ENCODE assay signal across 16 cellular contexts in the genomic region with DNA sequence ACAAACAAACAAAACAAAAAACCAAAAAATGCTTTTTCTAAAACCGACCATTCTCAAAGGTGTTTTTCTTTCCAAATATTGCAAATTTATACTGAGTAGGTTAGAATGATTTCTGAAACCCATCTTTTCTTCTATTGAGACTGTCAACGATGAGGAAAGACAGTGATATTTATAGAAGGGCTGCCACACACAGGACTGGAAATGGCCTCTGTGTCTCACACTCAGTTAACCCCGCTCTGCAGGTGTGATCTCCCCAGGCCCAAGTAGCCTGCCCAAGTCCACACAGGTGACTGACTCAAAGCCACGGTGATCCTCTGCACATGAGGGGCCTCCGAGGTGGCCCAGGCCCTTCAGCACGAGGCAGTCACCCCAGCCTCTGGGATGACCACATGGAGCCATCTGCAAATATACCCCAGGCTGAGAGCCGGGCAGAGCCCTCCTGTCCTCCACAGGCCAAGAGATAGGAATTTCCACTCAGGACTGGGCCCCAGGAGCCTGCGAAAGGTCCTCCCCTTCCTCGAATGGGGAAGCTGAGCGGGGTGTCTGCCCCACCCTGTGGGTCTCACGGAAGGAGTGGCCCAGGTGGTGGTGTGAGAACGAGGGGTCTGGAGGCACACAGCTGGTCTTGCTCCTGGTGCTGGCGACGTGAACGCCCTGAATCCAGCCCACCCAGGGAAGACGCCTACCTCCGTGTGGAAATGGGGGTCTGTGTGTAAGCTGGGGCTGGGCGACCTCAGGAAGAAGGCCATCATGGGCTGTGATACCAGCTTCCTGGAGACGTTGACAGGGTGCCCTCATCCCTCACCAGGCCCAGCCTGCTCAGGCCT. TPM values are rescaled to one million over a fixed set of nuclear protein-coding genes. Genes with fewer than 3 reads are reported as not detected.
DNase-seq lines count a peak whose midpoint lies in the region; ATAC-seq and TF ChIP-seq lines count a peak whose summit lies in the region.
"Had no signal": no experiment of that assay in that cellular context is flagged by ENCODE, and none has a peak within 500 bp of the region (broad histone marks: within the 10 kb centered on the region; RNA-seq: fewer than 3 reads in every experiment).

No MANE protein-coding gene starts in this region.

- DNase-seq in Right ventricle myocardium superior (peak; percentile 26), cardiac septum (ENCODE audit: low spot score) (no peak), heart left ventricle (peak in 2 of 5 donors; percentile 14 to 56), neural crest cell (ENCODE audit: low read depth, low spot score) (no peak), head of caudate nucleus (no peak), KBM-7 (no peak), T-helper 17 cell (no peak), HUDEP-2 (lab: John Stamatoyannopoulos, UW; ENCODE audit: unreplicated experiment in 76 of 76) (no peak)
- DNase-seq: C1 segment of cervical spinal cord, NCI-H1105 treated with DMSO at 0.1 percent for 48 hours, NCI-H1694, NCI-H2081 treated with DMSO at 0.1 percent for 48 hours, SHP77 treated with DMSO at 0.1 percent for 48 hours had no signal

- in situ Hi-C loops in KBM-7 (cut with MboI; ENCODE audit: low pct_unique_long_range_greater_than_20kb, low sequenced_read_pairs): loop anchor here (25.0 kb wide), 1 partner anchor 302 kb away; a partner anchor contains a TSS

- H3K4me1 ChIP-seq in heart left ventricle: peaks cover 0 to 13% (median 1%) of the 10 kb centered on the region in 12 donors

- H3K27ac Mint-ChIP-seq in neural crest cell (ENCODE audit: unreplicated experiment): peak overlapping the region; percentile 88
- no peak overlapping the region for H3K27ac Mint-ChIP-seq in T-helper 17 cell
- H3K27ac Mint-ChIP-seq: GM23338 had no signal

- 74 to 80% (median 76%) methylated on average over 17 to 19 of the region's 19 CpGs for WGBS in heart left ventricle, 4 donors

- H3K36me3 ChIP-seq in heart left ventricle: no peaks in the 10 kb centered on the region

- H3K27me3 Mint-ChIP-seq in neural crest cell (ENCODE audit: low read depth): peaks cover 3% of the 10 kb centered on the region
- peaks cover 37% of the 10 kb centered on the region for H3K27me3 Mint-ChIP-seq in T-helper 17 cell

- H3K36me3 Mint-ChIP-seq in neural crest cell (ENCODE audit: low read depth) (peaks cover 4% of the 10 kb centered on the region), T-helper 17 cell (ENCODE audit: low read depth) (peaks cover 6% of the 10 kb centered on the region)

- no peak for TF ChIP-seq POLR2A in heart left ventricle (IDR thresholded peaks at IDR 0.05)

- intact Hi-C loops in Right ventricle myocardium superior (cut with DNase I): no loop called here
- intact Hi-C loops in cardiac septum (cut with DNase I): loop anchor here (5.0 kb wide), 1 partner anchor 42 kb away; no protein-coding TSS in a partner anchor
- intact Hi-C loops in heart left ventricle (cut with DNase I): loop anchor here in 5 of 10 donors (2.0 to 10.0 kb wide), 8 partner anchors 43 to 559 kb away; no protein-coding TSS in a partner anchor
- intact Hi-C loops in head of caudate nucleus (cut with DNase I): loop anchor here (10.0 kb wide), 1 partner anchor 299 kb away; no protein-coding TSS in a partner anchor

- H3K4me1 Mint-ChIP-seq in neural crest cell (peaks cover 48% of the 10 kb centered on the region), T-helper 17 cell (no peaks in the 10 kb centered on the region)

- H3K27ac ChIP-seq in heart left ventricle: peak overlapping the region in 5 of 12 donors; percentile 39 to 64 (median 51)

- ATAC-seq in Right ventricle myocardium superior (ENCODE audit: poor library complexity) (peak; percentile 60), heart left ventricle (peak in 3 of 4 donors; percentile 14 to 47 (median 31)), T-helper 17 cell (no peak)
- ATAC-seq: HCT116, K562 had no signal

- H3K4me3 Mint-ChIP-seq in neural crest cell: no peak overlapping the region
- no peak overlapping the region for H3K4me3 Mint-ChIP-seq in T-helper 17 cell
- H3K4me3 Mint-ChIP-seq: GM23338 had no signal

- H3K9me3 ChIP-seq in heart left ventricle (peaks cover 0 to 12% (median 6%) of the 10 kb centered on the region in 12 donors), T-helper 17 cell (ENCODE audit: control insufficient read depth, low read length, poor library complexity, severe bottlenecking) (no peaks in the 10 kb centered on the region)

- peaks cover 8% of the 10 kb centered on the region for H3K9me3 Mint-ChIP-seq in neural crest cell

- TF ChIP-seq CTCF in heart left ventricle (IDR thresholded peaks at IDR 0.05): no peak
- no peak for TF ChIP-seq CTCF in neural crest cell (conservative IDR thresholded peaks at IDR 0.05)

- peaks cover 0 to 18% (median 0%) of the 10 kb centered on the region in 9 donors for H3K27me3 ChIP-seq in heart left ventricle

- H3K4me3 ChIP-seq in heart left ventricle: no peak overlapping the region
- H3K4me3 ChIP-seq: GM23338, K562 had no signal

RNA-seq across cellular contexts. Expression of a gene that starts 53.0 kb away (rescaled TPM):
- total RNA-seq in Right ventricle myocardium superior (34.4 TPM), cardiac septum (55.3 TPM), heart left ventricle (10 to 100 TPM; 33.3 to 56.2 (median 38.6) TPM), neural crest cell (53.9 and 55.7 TPM in 2 replicates), T-helper 17 cell (100 to 1,000 TPM in 1 of 2 donors, 10 to 100 TPM in 1; 86.9 to 107 TPM)
- polyA plus RNA-seq in heart left ventricle: 10 to 100 TPM; 21.3 to 41.8 TPM
